ENCODE assay signal across 17 cellular contexts in the genomic region with DNA sequence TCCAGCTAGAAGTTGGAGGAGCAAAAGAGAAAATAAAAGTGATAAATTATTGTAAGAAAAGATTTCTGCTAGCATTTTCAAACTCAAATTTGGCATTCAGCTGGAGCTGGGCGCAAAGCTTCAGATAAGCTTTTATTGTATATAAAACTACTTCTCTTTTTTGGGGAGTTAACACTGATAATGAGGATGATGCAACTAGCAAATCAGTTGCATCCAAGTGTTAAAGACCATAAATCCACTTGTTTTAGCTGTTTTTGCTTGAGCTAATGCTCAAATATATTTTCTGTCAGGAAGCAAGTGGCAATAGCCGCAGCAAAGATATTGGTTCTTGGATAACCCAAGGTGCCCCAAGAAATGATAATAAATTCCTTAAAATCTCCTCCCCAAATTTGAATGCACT.
"Had no signal": no experiment of that assay in that cellular context is flagged by ENCODE, and none has a peak within 500 bp of the region (broad histone marks: within the 10 kb centered on the region; RNA-seq: fewer than 3 reads in every experiment).

No MANE protein-coding gene starts in this region.

- ATAC-seq: effector memory CD8-positive, alpha-beta T cell; gastroesophageal sphincter; lower lobe of right lung; natural killer cell; sciatic nerve; stimulated activated naive B cell treated with anti-CD40 and anti-IgM and Interleukin-4, amounts not matched to agents 10 μg/mL and 1 μg/mL and 100 μg/mL, for 72 hours; stimulated activated naive CD8-positive, alpha-beta T cell treated with anti-CD3 and anti-CD28 coated beads, Interleukin-15, amount 100 ng/mL, for 72 hours had no signal

- H3K9me3 ChIP-seq: esophagus muscularis mucosa, gastroesophageal sphincter, left ventricle myocardium inferior, lower lobe of right lung, spleen had no signal

- H3K27ac ChIP-seq: epithelial cell of prostate, esophagus muscularis mucosa, gastroesophageal sphincter, left ventricle myocardium inferior, lower lobe of right lung, spleen had no signal

- H3K4me3 ChIP-seq: esophagus muscularis mucosa, gastroesophageal sphincter, left ventricle myocardium inferior, lower lobe of right lung, spleen had no signal

- H3K36me3 ChIP-seq: esophagus muscularis mucosa, gastroesophageal sphincter, left ventricle myocardium inferior, lower lobe of right lung, spleen had no signal

- H3K27me3 ChIP-seq: esophagus muscularis mucosa, gastroesophageal sphincter, spleen had no signal

- DNase-seq: effector memory CD8-positive, alpha-beta T cell; glutamatergic neuron; immature natural killer cell; left ventricle myocardium inferior; lower lobe of right lung; natural killer cell; posterior cingulate gyrus; spleen; stimulated activated CD4-positive, alpha-beta T cell treated with anti-CD3 and anti-CD28 coated beads, Interleukin-15, amount 100 ng/mL, for 24 hours; stimulated activated CD4-positive, alpha-beta T cell treated with anti-CD3 and anti-CD28 coated beads, Interleukin-1b, Interleukin-23, amount 100 ng/mL, for 48 hours; stimulated activated CD4-positive, alpha-beta T cell treated with anti-CD3 and anti-CD28 coated beads, Interleukin-4, amount 100 ng/mL, for 24 hours; stimulated activated naive B cell treated with anti-CD40 and anti-IgM and Interleukin-4, amounts not matched to agents 10 μg/mL and 1 μg/mL and 100 μg/mL, for 72 hours; stimulated activated naive CD8-positive, alpha-beta T cell treated with anti-CD3 and anti-CD28 coated beads, Interleukin-15, amount 100 ng/mL, for 72 hours had no signal

- H3K4me1 ChIP-seq: esophagus muscularis mucosa, gastroesophageal sphincter, left ventricle myocardium inferior, lower lobe of right lung, spleen had no signal
